14 cellular contexts compared by ENCODE assay signal in genomic region chr1:248811514-248812490, GRCh38. TPM values are rescaled to one million over a fixed set of nuclear protein-coding genes. Genes with fewer than 3 reads are reported as not detected.
DNase-seq lines count a peak whose midpoint lies in the region; ATAC-seq, FAIRE-seq and TF ChIP-seq lines count a peak whose summit lies in the region.
"Had no signal": no experiment of that assay in that cellular context is flagged by ENCODE, and none has a peak within 500 bp of the region (broad histone marks: within the 10 kb centered on the region; RNA-seq: fewer than 3 reads in every experiment).

No MANE protein-coding gene starts in this region.

- H3K4me3 ChIP-seq in breast epithelium, result no peak overlapping the region
- H3K4me3 ChIP-seq in keratinocyte (ENCODE audit: control insufficient read depth in 2 of 3, extremely low read depth in 1 of 3, insufficient read depth in 2 of 3, low read depth in 1 of 3, low read length in 3 of 3), result no peak overlapping the region
- H3K4me3 ChIP-seq in upper lobe of right lung, result no peak overlapping the region
- H3K4me3 ChIP-seq: PC-9 had no signal

- no peak for TF ChIP-seq POLR2A in breast epithelium (IDR thresholded peaks at IDR 0.05)

- CTCF ChIA-PET in MCF 10A (lab: Yijun Ruan, JAX), result interaction anchor here (0.6 to 9.7 kb wide), 7 partner anchors 9 to 585 kb away, joined by 3 to 155 read pairs (median 4); partner anchors contain the start of gene OR14I1

- POLR2A ChIA-PET in MCF 10A (lab: Yijun Ruan, JAX), result interaction anchor here (0.5 to 2.7 kb wide), 5 partner anchors 9 to 117 kb away, joined by 3 to 16 read pairs (median 5); partner anchors contain the start of gene SH3BP5L

- H3K4me2 ChIP-seq in keratinocyte (ENCODE audit: control insufficient read depth, extremely low read depth, insufficient read depth, low read depth, low read length), result no peak overlapping the region
- H3K4me2 ChIP-seq: PC-9 had no signal

- H3K9me1 ChIP-seq in keratinocyte (ENCODE audit: control insufficient read depth, extremely low read depth, insufficient read depth, low read length), result no peaks in the 10 kb centered on the region

- H4K20me1 ChIP-seq in keratinocyte (ENCODE audit: control insufficient read depth, extremely low read depth, insufficient read depth, low read length), result no peaks in the 10 kb centered on the region

- H3K9me3 ChIP-seq in breast epithelium, result no peaks in the 10 kb centered on the region
- no peaks in the 10 kb centered on the region for H3K9me3 ChIP-seq in keratinocyte (ENCODE audit: control insufficient read depth, low read depth, low read length)
- no peaks in the 10 kb centered on the region for H3K9me3 ChIP-seq in upper lobe of right lung

- DNase-seq in MCF 10A (ENCODE audit: unreplicated experiment) (no peak), breast epithelium (ENCODE audit: low spot score in 2 of 2) (no peak), RPMI7951 (ENCODE audit: low read depth) (peak; percentile 26), keratinocyte (ENCODE audit: low read depth, low spot score) (no peak), upper lobe of right lung (no peak), HuH-7 (ENCODE audit: low spot score) (no peak), ecto neural progenitor cell (ENCODE audit: low spot score) (no peak), NCI-H128 (lab: John Stamatoyannopoulos, UW; ENCODE audit: unreplicated experiment) (no peak)
- DNase-seq: NCI-H2029, PC-9, T-helper 9 cell had no signal

- H3K36me3 ChIP-seq in breast epithelium (peaks cover 11% of the 10 kb centered on the region), keratinocyte (ENCODE audit: control insufficient read depth in 2 of 2, extremely low read depth in 1 of 2, insufficient read depth in 2 of 2, low read length in 2 of 2) (peaks cover 18 to 30% of the 10 kb centered on the region in 2 experiments), upper lobe of right lung (peaks cover 58% of the 10 kb centered on the region)

- TF ChIP-seq CTCF in MCF 10A (IDR thresholded peaks at IDR 0.05; ENCODE audit: unreplicated experiment), result no peak
- no peak for TF ChIP-seq CTCF in breast epithelium (IDR thresholded peaks at IDR 0.05)
- peak in 2 of 3 experiments; percentile 17 to 38 for TF ChIP-seq CTCF in keratinocyte (optimal IDR thresholded peaks at IDR 0.05 in 1 of 3, IDR thresholded peaks at IDR 0.05 in 1 of 3, conservative IDR thresholded peaks at IDR 0.05 in 1 of 3; ENCODE audit: extremely low read depth in 1 of 3, insufficient read depth in 2 of 3, low read length in 3 of 3)
- TF ChIP-seq CTCF in upper lobe of right lung (IDR thresholded peaks at IDR 0.05), result no peak

- no peak overlapping the region for H3K9ac ChIP-seq in keratinocyte (ENCODE audit: control insufficient read depth, extremely low read depth, insufficient read depth, low read length)

- no peak overlapping the region for H3K4me3 Mint-ChIP-seq in MCF 10A (ENCODE audit: unreplicated experiment)
- H3K4me3 Mint-ChIP-seq: type B pancreatic cell had no signal

- FAIRE-seq in keratinocyte (lab: Jason Lieb, UNC), result no peak
- FAIRE-seq: astrocyte had no signal

- H3K9me3 Mint-ChIP-seq in MCF 10A (ENCODE audit: unreplicated experiment), result no peaks in the 10 kb centered on the region
- H3K9me3 Mint-ChIP-seq: type B pancreatic cell had no signal

- H3K27ac ChIP-seq in breast epithelium, result no peak overlapping the region
- H3K27ac ChIP-seq in keratinocyte (ENCODE audit: control insufficient read depth, insufficient read depth, low read length), result no peak overlapping the region
- no peak overlapping the region for H3K27ac ChIP-seq in upper lobe of right lung
- H3K27ac ChIP-seq: PC-9 had no signal

- H3K4me1 ChIP-seq in breast epithelium, result peaks cover 0 to 6% of the 10 kb centered on the region in 2 donors
- H3K4me1 ChIP-seq in keratinocyte (ENCODE audit: control insufficient read depth, extremely low read depth, insufficient read depth, low read length), result peaks cover 12% of the 10 kb centered on the region
- peaks cover 15% of the 10 kb centered on the region for H3K4me1 ChIP-seq in upper lobe of right lung

- H2AFZ ChIP-seq in keratinocyte (ENCODE audit: control insufficient read depth, low read length), result no peak overlapping the region
- H2AFZ ChIP-seq: PC-9 had no signal

- BruUV-seq in MCF 10A (replicated peaks; lab: Mats Ljungman, UMichigan), result no TSS peak

- peak overlapping the region; percentile 61 for H3K27ac Mint-ChIP-seq in MCF 10A (ENCODE audit: low read depth, unreplicated experiment)
- H3K27ac Mint-ChIP-seq: type B pancreatic cell had no signal

- peaks cover 50% of the 10 kb centered on the region for H3K36me3 Mint-ChIP-seq in MCF 10A (ENCODE audit: insufficient read depth, unreplicated experiment)

- H3K27me3 ChIP-seq in breast epithelium (no peaks in the 10 kb centered on the region), keratinocyte (ENCODE audit: control insufficient read depth, extremely low read depth, insufficient read depth, low read length) (no peaks in the 10 kb centered on the region), upper lobe of right lung (no peaks in the 10 kb centered on the region)

- no peaks in the 10 kb centered on the region for H3K27me3 Mint-ChIP-seq in MCF 10A (ENCODE audit: insufficient read depth, unreplicated experiment)
- H3K27me3 Mint-ChIP-seq: type B pancreatic cell had no signal

- peaks cover 24% of the 10 kb centered on the region for H3K4me1 Mint-ChIP-seq in MCF 10A (ENCODE audit: insufficient read depth, unreplicated experiment)

- dilution Hi-C loops in keratinocyte (cut with MboI; ENCODE audit: extremely low pct_ligation_motif_present, low sequenced_read_pairs), result no loop called here

- H3K79me2 ChIP-seq in keratinocyte (ENCODE audit: control insufficient read depth, insufficient read depth, low read length), result no peaks in the 10 kb centered on the region

- peak; percentile 35 for ATAC-seq in upper lobe of right lung

- intact Hi-C loops in MCF 10A (cut with micrococcal nuclease) (no loop called here), breast epithelium (cut with DNase I; ENCODE audit: low total_unique reads) (no loop called here), upper lobe of right lung (cut with DNase I) (no loop called here)

RNA-seq across cellular contexts. Expression of gene SH3BP5L, which starts 13.9 kb away (rescaled TPM):
- total RNA-seq in MCF 10A (2022) (31.5 and 34.0 TPM in 2 replicates), breast epithelium (10 to 100 TPM; 11.5 to 18.9 (median 13.4) TPM), upper lobe of right lung (21.3 TPM)
- total RNA-seq in RPMI7951 (2014; rRNA removed; shearing (Covaris generic)), result 13.3 and 18.6 TPM in 2 replicates
- polyA plus RNA-seq in keratinocyte, result 13.2 to 21.2 TPM (median 17.3 TPM) in 3 replicates
- polyA plus RNA-seq in keratinocyte (2011; ENCODE audit: low read depth), result 7.3 TPM
- polyA plus RNA-seq in keratinocyte (2011; cell fraction: cytosol; rRNA removed), result 13.4 and 16.9 TPM in 2 replicates
- 29.2 TPM in 2 replicates for polyA plus RNA-seq in keratinocyte (2011; cell fraction: nucleus; rRNA removed)
- polyA plus RNA-seq in keratinocyte (2012; ENCODE audit: low replicate concordance), result 11.7 and 17.9 TPM in 2 replicates
- 15.0 to 26.4 TPM (median 20.5 TPM) in 3 replicates for polyA minus RNA-seq in keratinocyte
- 18.4 TPM for polyA minus RNA-seq in keratinocyte (2011; cell fraction: cytosol; rRNA and poly(A)+ RNA removed)
- polyA minus RNA-seq in keratinocyte (2011; cell fraction: nucleus; rRNA and poly(A)+ RNA removed), result 12.1 and 15.7 TPM in 2 replicates

RNA-seq across cellular contexts. Expression of gene ZNF672, which starts 26.2 kb away (rescaled TPM):
- total RNA-seq in MCF 10A (2022) (35.8 and 36.2 TPM in 2 replicates), breast epithelium (10 to 100 TPM; 23.2 to 31.6 (median 27.2) TPM), upper lobe of right lung (38.1 TPM)
- total RNA-seq in RPMI7951 (2014; rRNA removed; shearing (Covaris generic)), result 13.4 and 13.8 TPM in 2 replicates
- 12.6 to 16.9 TPM (median 15.4 TPM) in 3 replicates for polyA plus RNA-seq in keratinocyte
- 2.9 TPM for polyA plus RNA-seq in keratinocyte (2011; ENCODE audit: low read depth)
- polyA plus RNA-seq in keratinocyte (2011; cell fraction: cytosol; rRNA removed), result 11.3 and 12.8 TPM in 2 replicates
- polyA plus RNA-seq in keratinocyte (2011; cell fraction: nucleus; rRNA removed), result 15.4 and 15.6 TPM in 2 replicates
- 11.2 and 12.4 TPM in 2 replicates for polyA plus RNA-seq in keratinocyte (2012; ENCODE audit: low replicate concordance)
- polyA minus RNA-seq in keratinocyte, result 14.9 to 19.9 TPM (median 19.3 TPM) in 3 replicates
- polyA minus RNA-seq in keratinocyte (2011; cell fraction: cytosol; rRNA and poly(A)+ RNA removed), result 24.6 TPM
- polyA minus RNA-seq in keratinocyte (2011; cell fraction: nucleus; rRNA and poly(A)+ RNA removed), result 11.7 and 12.8 TPM in 2 replicates

RNA-seq across cellular contexts. Expression of gene ZNF692, which starts 47.1 kb away (rescaled TPM):
- 88.8 and 103 TPM in 2 replicates for total RNA-seq in MCF 10A (2022)
- total RNA-seq in breast epithelium, result 10 to 100 TPM; 11.5 to 84.3 (median 77.7) TPM
- 13.2 and 14.8 TPM in 2 replicates for total RNA-seq in RPMI7951 (2014; rRNA removed; shearing (Covaris generic))
- polyA plus RNA-seq in keratinocyte, result 18.7 to 48.9 TPM (median 27.0 TPM) in 3 replicates
- 7.4 TPM for polyA plus RNA-seq in keratinocyte (2011; ENCODE audit: low read depth)
- 11.4 TPM in 2 replicates for polyA plus RNA-seq in keratinocyte (2011; cell fraction: cytosol; rRNA removed)
- polyA plus RNA-seq in keratinocyte (2011; cell fraction: nucleus; rRNA removed), result 207 and 235 TPM in 2 replicates
- polyA plus RNA-seq in keratinocyte (2012; ENCODE audit: low replicate concordance), result 17.6 and 43.9 TPM in 2 replicates
- polyA minus RNA-seq in keratinocyte, result 12.8 to 14.5 TPM (median 13.8 TPM) in 3 replicates
- polyA minus RNA-seq in keratinocyte (2011; cell fraction: cytosol; rRNA and poly(A)+ RNA removed), result 15.2 TPM
- 22.2 and 23.7 TPM in 2 replicates for polyA minus RNA-seq in keratinocyte (2011; cell fraction: nucleus; rRNA and poly(A)+ RNA removed)
- total RNA-seq in upper lobe of right lung, result 38.1 TPM

RNA-seq across cellular contexts. Expression of gene LYPD8, which starts 56.2 kb away (rescaled TPM):
- not detected in 2 replicates for total RNA-seq in MCF 10A (2022)
- 1 to 10 TPM in 1 of 3 donors, not detected in 2; 1.6 TPM for total RNA-seq in breast epithelium
- 1.4 and 2.1 TPM in 2 replicates for total RNA-seq in RPMI7951 (2014; rRNA removed; shearing (Covaris generic))
- polyA plus RNA-seq in keratinocyte, result not detected in 3 replicates
- not detected for polyA plus RNA-seq in keratinocyte (2011; ENCODE audit: low read depth)
- not detected in 2 replicates for polyA plus RNA-seq in keratinocyte (2011; cell fraction: cytosol; rRNA removed)
- not detected in 2 replicates for polyA plus RNA-seq in keratinocyte (2011; cell fraction: nucleus; rRNA removed)
- not detected in 2 replicates for polyA plus RNA-seq in keratinocyte (2012; ENCODE audit: low replicate concordance)
- polyA minus RNA-seq in keratinocyte, result not detected in 3 replicates
- not detected for polyA minus RNA-seq in keratinocyte (2011; cell fraction: cytosol; rRNA and poly(A)+ RNA removed)
- not detected in 2 replicates for polyA minus RNA-seq in keratinocyte (2011; cell fraction: nucleus; rRNA and poly(A)+ RNA removed)
- total RNA-seq in upper lobe of right lung, result not detected
- total RNA-seq: astrocyte, G401 had no signal

Comparison
In these comparisons a context has a peak if more than half of its experiments do, and no peak if none do; other contexts are left out.
1. CTCF ChIP-seq: peak in keratinocyte (2 of 3); none in MCF 10A (single experiment), breast epithelium (0 of 3) and upper lobe of right lung (single experiment).